6 cellular contexts compared by ENCODE assay signal in genomic region chr3:169811606-169812123, GRCh38. TPM values are rescaled to one million over a fixed set of nuclear protein-coding genes. Genes with fewer than 3 reads are reported as not detected.
DNase-seq lines count a peak whose midpoint lies in the region; ATAC-seq and TF ChIP-seq lines count a peak whose summit lies in the region.

No MANE protein-coding gene starts in this region.

- no peaks in the 10 kb centered on the region for H3K9me3 ChIP-seq in esophagus (ENCODE audit: control insufficient read depth in 2 of 2, insufficient read depth in 1 of 2, low read depth in 1 of 2, low read length in 1 of 2)

- ATAC-seq in GM18858 (IDR thresholded peaks at IDR 0.05; ENCODE audit: unreplicated experiment): no peak

- peak overlapping the region; percentile 86 for H3K4me3 Mint-ChIP-seq in progenitor cell of endocrine pancreas (ENCODE audit: low read depth)

- peak overlapping the region; percentile 87 for H3K4me3 ChIP-seq in GM12875 (ENCODE audit: low read depth, low read length)
- H3K4me3 ChIP-seq in esophagus (ENCODE audit: low read depth in 1 of 2, low read length in 2 of 2): peak overlapping the region; percentile 51 to 58

- DNase-seq in NCI-H774 (lab: John Stamatoyannopoulos, UW) (peak; percentile 34), progenitor cell of endocrine pancreas (ENCODE audit: low spot score, unreplicated experiment) (no peak), 8988T (no peak)

- no peak for TF ChIP-seq CTCF in GM12875 (IDR thresholded peaks at IDR 0.05; ENCODE audit: borderline replicate concordance, insufficient read depth, low read depth, low read length)
- no peak for TF ChIP-seq CTCF in progenitor cell of endocrine pancreas (IDR thresholded peaks at IDR 0.05; ENCODE audit: unreplicated experiment)

- H3K36me3 Mint-ChIP-seq in progenitor cell of endocrine pancreas (ENCODE audit: insufficient read depth): peaks cover 2% of the 10 kb centered on the region

- no peaks in the 10 kb centered on the region for H3K36me3 ChIP-seq in esophagus (ENCODE audit: control insufficient read depth in 2 of 2, insufficient read depth in 2 of 2, low read length in 1 of 2)

- peaks cover 3% of the 10 kb centered on the region for H3K27me3 Mint-ChIP-seq in progenitor cell of endocrine pancreas

- peak overlapping the region; percentile 90 for H3K27ac Mint-ChIP-seq in progenitor cell of endocrine pancreas

- H3K27ac ChIP-seq in esophagus (ENCODE audit: low read depth in 2 of 2, low read length in 1 of 2): peak overlapping the region; percentile 22 to 42

- H3K4me1 Mint-ChIP-seq in progenitor cell of endocrine pancreas (ENCODE audit: low read depth): peaks cover 10% of the 10 kb centered on the region

- 5 to 8% methylated on average over 15 of the region's 15 CpGs for WGBS in esophagus, 2 donors

- peaks cover 0 to 5% of the 10 kb centered on the region in 2 donors for H3K4me1 ChIP-seq in esophagus (ENCODE audit: control insufficient read depth in 2 of 2, insufficient read depth in 2 of 2, low read length in 1 of 2)

- H3K27me3 ChIP-seq in esophagus (ENCODE audit: control insufficient read depth in 1 of 2, insufficient read depth in 2 of 2, low read length in 2 of 2): no peaks in the 10 kb centered on the region

- H3K9me3 Mint-ChIP-seq in progenitor cell of endocrine pancreas (ENCODE audit: low read depth): peaks cover 6% of the 10 kb centered on the region

RNA-seq across cellular contexts. Expression of gene LRRIQ4, which starts 1.0 kb away (rescaled TPM):
- not detected for polyA plus RNA-seq in esophagus
- 0.31 and 0.42 TPM in 2 replicates for total RNA-seq in progenitor cell of endocrine pancreas

RNA-seq across cellular contexts. Expression of gene LRRC34, which starts 1.0 kb away (rescaled TPM):
- under 1 TPM; 0.20 to 0.27 TPM for polyA plus RNA-seq in esophagus
- total RNA-seq in progenitor cell of endocrine pancreas: 6.6 and 7.0 TPM in 2 replicates

RNA-seq across cellular contexts. Expression of gene MYNN, which starts 38.5 kb away (rescaled TPM):
- 1 to 10 TPM; 5.8 to 6.5 TPM for polyA plus RNA-seq in esophagus
- 15.5 and 15.8 TPM in 2 replicates for total RNA-seq in progenitor cell of endocrine pancreas

RNA-seq across cellular contexts. Expression of gene ACTRT3, which starts 42.3 kb away (rescaled TPM):
- 1 to 10 TPM in 1 of 2 donors, under 1 TPM in 1; 0.31 to 1.1 TPM for polyA plus RNA-seq in esophagus
- 2.1 and 2.6 TPM in 2 replicates for total RNA-seq in progenitor cell of endocrine pancreas

RNA-seq across cellular contexts. Expression of gene TERC, which starts 46.8 kb away (rescaled TPM):
- under 1 TPM; 0.14 to 0.59 TPM for polyA plus RNA-seq in esophagus
- 9.1 and 12.4 TPM in 2 replicates for total RNA-seq in progenitor cell of endocrine pancreas
